2 cellular contexts compared by ENCODE assay signal in genomic region chr11:128909438-128910125, GRCh38.
TF ChIP-seq lines count a peak whose summit lies in the region.

No MANE protein-coding gene starts in this region.

TF ChIP-seq in HCT116, 20 proteins besides CTCF, POLR2A, EP300 and RAD21:
- no peak for TF ChIP-seq ZBTB33 (IDR thresholded peaks at IDR 0.05; ENCODE audit: extremely low read depth, insufficient replicate concordance, low read length)
- TF ChIP-seq JUND (IDR thresholded peaks at IDR 0.05) = no peak
- TF ChIP-seq MAX (IDR thresholded peaks at IDR 0.05) = no peak
- no peak for TF ChIP-seq TCF7L2 (IDR thresholded peaks at IDR 0.05; ENCODE audit: borderline replicate concordance, extremely low read depth, insufficient read depth, insufficient read length)
- TF ChIP-seq ZFX (IDR thresholded peaks at IDR 0.05) = no peak
- TF ChIP-seq ELF1 (IDR thresholded peaks at IDR 0.05; ENCODE audit: borderline replicate concordance, low read depth) = no peak
- TF ChIP-seq EGR1 (IDR thresholded peaks at IDR 0.05; ENCODE audit: low read depth) = no peak
- TF ChIP-seq CEBPB (IDR thresholded peaks at IDR 0.05; ENCODE audit: low read depth) = no peak

TF ChIP-seq in endothelial cell of umbilical vein, 7 proteins besides CTCF, POLR2A, EP300 and RAD21:
- TF ChIP-seq MYC (IDR thresholded peaks at IDR 0.05; ENCODE audit: low read depth, low read length) = no peak
- no peak for TF ChIP-seq POLR2AphosphoS5 (IDR thresholded peaks at IDR 0.05; ENCODE audit: insufficient read depth, low read depth, low read length)
